Comparison of ENCODE assay signal across 8 cellular contexts in genomic region chr19:38930776-38931761, GRCh38. TPM values are rescaled to one million over a fixed set of nuclear protein-coding genes. Genes with fewer than 3 reads are reported as not detected.
A peak's percentile ranks its signal among the peaks of the same experiment; 100 is the strongest.
DNase-seq lines count a peak whose midpoint lies in the region; ATAC-seq lines count a peak whose summit lies in the region.

Gene MRPS12, plus strand, starts transcription at chr19:38930944. Its CDS starts 351 bp downstream, at chr19:38931295.

- in situ Hi-C loops in Caki2 (cut with HindIII; ENCODE audit: low pct_unique_long_range_greater_than_20kb, low sequenced_read_pairs), result no loop called here

- H3K27me3 ChIP-seq in mononuclear cell (ENCODE audit: insufficient read depth, low read length), result no peaks in the 10 kb centered on the region

- ATAC-seq in GM19467 (IDR thresholded peaks at IDR 0.05; ENCODE audit: unreplicated experiment), result peak; percentile 87

- peak within 1 kb of the TSS; percentile 83 for H3K27ac ChIP-seq in epithelial cell of prostate

- H3K4me3 ChIP-seq in mononuclear cell (ENCODE audit: low read length), result peak within 1 kb of the TSS; percentile 73

- DNase-seq in Caki2 (ENCODE audit: low read depth) (peak; percentile 99), HPDE6-E6E7 (ENCODE audit: extremely low spot score) (peak; percentile 99), epithelial cell of prostate (ENCODE audit: low read depth, low spot score) (peak; percentile 96)
- DNase-seq in NK-92 treated with Interleukin-12 subunit alpha and Interleukin-12 subunit beta, amount 100 ng/mL, for 24 hours (lab: John Stamatoyannopoulos, UW), result peak; percentile 98
- DNase-seq in activated CD8-positive, alpha-beta memory T cell treated with anti-CD3 and anti-CD28 coated beads, Interleukin-2, amount 50 U/mL, for 4 hours, result peak; percentile 97
- peak; percentile 93 to 96 for DNase-seq in stimulated activated CD8-positive, alpha-beta memory T cell treated with anti-CD3 and anti-CD28 coated beads, Interleukin-4, amount 100 ng/mL, for 4 hours (ENCODE audit: low read depth in 2 of 2, low spot score in 1 of 2)

- H3K4me1 ChIP-seq in mononuclear cell (ENCODE audit: insufficient read depth, low read length), result peaks cover 38% of the 10 kb centered on the region

- H3K9me3 ChIP-seq in mononuclear cell (ENCODE audit: low read depth, low read length), result no peaks in the 10 kb centered on the region

RNA-seq across cellular contexts. Expression of gene MRPS12, which starts in this region (rescaled TPM):
- 184 and 200 TPM in 2 replicates for total RNA-seq in Caki2 (2014; rRNA removed; shearing (Covaris generic); ENCODE audit: low replicate concordance)
- 9.9 TPM for total RNA-seq in mononuclear cell

Comparison
In these comparisons a context has a peak if more than half of its experiments do, and no peak if none do; other contexts are left out.
1. Peak in every context shown above with its lines: DNase-seq, ATAC-seq, H3K4me3 ChIP-seq and H3K27ac ChIP-seq.
2. RNA of gene MRPS12 (total RNA-seq): 184 to 200 TPM in Caki2; 9.9 TPM in mononuclear cell (single experiment); every median in the first group is over 10 times any median in the second.